9 cellular contexts compared by ENCODE assay signal in genomic region chr20:53962388-53962787, GRCh38.
"Had no signal": no experiment of that assay in that cellular context is flagged by ENCODE, and none has a peak within 500 bp of the region (broad histone marks: within the 10 kb centered on the region; RNA-seq: fewer than 3 reads in every experiment).

No MANE protein-coding gene starts in this region.

- DNase-seq: GM23248, GOT3, H7, HFFc6, IMR-90, KG1 had no signal

- H3K27ac ChIP-seq: GM23248 had no signal

- ATAC-seq: HCT116, K562 had no signal

- H3K9ac ChIP-seq: GM23248 had no signal

- H3K4me1 ChIP-seq: HAP-1 had no signal

- H3K9me3 ChIP-seq: HAP-1 had no signal

- H3K36me3 ChIP-seq: HAP-1 had no signal

- H3K4me3 ChIP-seq: GM23248, HAP-1, K562 had no signal
